Comparison of ENCODE assay signal across 18 cellular contexts in genomic region chr5:73136277-73136606, GRCh38. TPM values are rescaled to one million over a fixed set of nuclear protein-coding genes. Genes with fewer than 3 reads are reported as not detected.
"Had no signal": no experiment of that assay in that cellular context is flagged by ENCODE, and none has a peak within 500 bp of the region (broad histone marks: within the 10 kb centered on the region; RNA-seq: fewer than 3 reads in every experiment).

No MANE protein-coding gene starts in this region.

- H3K27ac Mint-ChIP-seq: activated CD4-positive, alpha-beta memory T cell treated with anti-CD3 and anti-CD28 coated beads for 36 hours; activated CD4-positive, alpha-beta T cell treated with anti-CD3 and anti-CD28 coated beads for 36 hours; activated CD8-positive, alpha-beta memory T cell treated with anti-CD3 and anti-CD28 coated beads, Interleukin-2, amount 10 ng/mL, durations not matched to agents 7 days and 5 days; activated T-cell treated with anti-CD3 and anti-CD28 coated beads, Interleukin-2, amount 50 U/mL, for 24 hours; stimulated activated memory B cell treated with anti-CD40 and anti-IgM and Interleukin-4, amounts not matched to agents 10 μg/mL and 1 μg/mL and 100 μg/mL, for 72 hours; T-helper 1 cell treated with Interleukin-12 subunit alpha and Interleukin-12 subunit beta and Interleukin-4 antibody, amounts not matched to agents 30 μg/mL and 1 μg/mL, for 36 hours had no signal

- DNase-seq: activated CD4-positive, alpha-beta memory T cell treated with anti-CD3 and anti-CD28 coated beads for 36 hours; activated CD4-positive, alpha-beta T cell treated with anti-CD3 and anti-CD28 coated beads for 36 hours; activated CD8-positive, alpha-beta memory T cell treated with anti-CD3 and anti-CD28 coated beads, Interleukin-2, amount 10 ng/mL, durations not matched to agents 7 days and 5 days; activated naive CD4-positive, alpha-beta T cell treated with anti-CD3 and anti-CD28 coated beads, Interleukin-2, amount 50 U/mL, for 16 hours; activated T-cell treated with anti-CD3 and anti-CD28 coated beads, Interleukin-2, amount 50 U/mL, for 24 hours; dorsolateral prefrontal cortex; hippocampal formation; left ventricle myocardium superior; stimulated activated CD4-positive, alpha-beta T cell treated with anti-CD3 and anti-CD28 coated beads, Interleukin-2, amount 100 ng/mL, for 48 hours; tibial artery; WERI-Rb-1 had no signal

- H3K4me3 ChIP-seq: dorsolateral prefrontal cortex, tibial artery had no signal

- H3K4me3 Mint-ChIP-seq: activated CD4-positive, alpha-beta memory T cell treated with anti-CD3 and anti-CD28 coated beads for 36 hours; activated CD4-positive, alpha-beta T cell treated with anti-CD3 and anti-CD28 coated beads for 36 hours; activated CD8-positive, alpha-beta memory T cell treated with anti-CD3 and anti-CD28 coated beads, Interleukin-2, amount 10 ng/mL, durations not matched to agents 7 days and 5 days; activated T-cell treated with anti-CD3 and anti-CD28 coated beads, Interleukin-2, amount 50 U/mL, for 24 hours; stimulated activated memory B cell treated with anti-CD40 and anti-IgM and Interleukin-4, amounts not matched to agents 10 μg/mL and 1 μg/mL and 100 μg/mL, for 72 hours; T-helper 1 cell treated with Interleukin-12 subunit alpha and Interleukin-12 subunit beta and Interleukin-4 antibody, amounts not matched to agents 30 μg/mL and 1 μg/mL, for 36 hours had no signal

- H3K27ac ChIP-seq: dorsolateral prefrontal cortex, neutrophil, tibial artery, WERI-Rb-1 had no signal

- H3K36me3 ChIP-seq: neutrophil, tibial artery, WERI-Rb-1 had no signal

- H3K4me1 ChIP-seq: tibial artery had no signal

- H3K9me3 Mint-ChIP-seq: activated CD4-positive, alpha-beta memory T cell treated with anti-CD3 and anti-CD28 coated beads for 36 hours; activated T-cell treated with anti-CD3 and anti-CD28 coated beads, Interleukin-2, amount 50 U/mL, for 24 hours; stimulated activated memory B cell treated with anti-CD40 and anti-IgM and Interleukin-4, amounts not matched to agents 10 μg/mL and 1 μg/mL and 100 μg/mL, for 72 hours; T-helper 1 cell treated with Interleukin-12 subunit alpha and Interleukin-12 subunit beta and Interleukin-4 antibody, amounts not matched to agents 30 μg/mL and 1 μg/mL, for 36 hours had no signal

- H3K36me3 Mint-ChIP-seq: activated CD4-positive, alpha-beta memory T cell treated with anti-CD3 and anti-CD28 coated beads for 36 hours; activated CD8-positive, alpha-beta memory T cell treated with anti-CD3 and anti-CD28 coated beads, Interleukin-2, amount 10 ng/mL, durations not matched to agents 7 days and 5 days; stimulated activated memory B cell treated with anti-CD40 and anti-IgM and Interleukin-4, amounts not matched to agents 10 μg/mL and 1 μg/mL and 100 μg/mL, for 72 hours had no signal

- H3K9me3 ChIP-seq: neutrophil, tibial artery had no signal

- ATAC-seq: activated CD4-positive, alpha-beta T cell treated with anti-CD3 and anti-CD28 coated beads for 36 hours; activated CD8-positive, alpha-beta memory T cell treated with anti-CD3 and anti-CD28 coated beads, Interleukin-2, amount 10 ng/mL, durations not matched to agents 7 days and 5 days; left ventricle myocardium superior; stimulated activated memory B cell treated with anti-CD40 and anti-IgM and Interleukin-4, amounts not matched to agents 10 μg/mL and 1 μg/mL and 100 μg/mL, for 72 hours had no signal

- H3K4me1 Mint-ChIP-seq: activated CD4-positive, alpha-beta T cell treated with anti-CD3 and anti-CD28 coated beads for 36 hours; activated CD8-positive, alpha-beta memory T cell treated with anti-CD3 and anti-CD28 coated beads, Interleukin-2, amount 10 ng/mL, durations not matched to agents 7 days and 5 days; stimulated activated memory B cell treated with anti-CD40 and anti-IgM and Interleukin-4, amounts not matched to agents 10 μg/mL and 1 μg/mL and 100 μg/mL, for 72 hours had no signal

RNA-seq across cellular contexts. Expression of gene TMEM171, which starts 15.9 kb away (rescaled TPM):
- total RNA-seq: activated CD4-positive, alpha-beta memory T cell treated with anti-CD3 and anti-CD28 coated beads for 36 hours; activated CD4-positive, alpha-beta T cell treated with anti-CD3 and anti-CD28 coated beads for 36 hours; activated CD8-positive, alpha-beta memory T cell treated with anti-CD3 and anti-CD28 coated beads, Interleukin-2, amount 10 ng/mL, durations not matched to agents 7 days and 5 days; left ventricle myocardium superior; skeletal muscle tissue had no signal

RNA-seq across cellular contexts. Expression of gene TMEM174, which starts 36.8 kb away (rescaled TPM):
- total RNA-seq: activated CD4-positive, alpha-beta memory T cell treated with anti-CD3 and anti-CD28 coated beads for 36 hours; activated CD4-positive, alpha-beta T cell treated with anti-CD3 and anti-CD28 coated beads for 36 hours; activated CD8-positive, alpha-beta memory T cell treated with anti-CD3 and anti-CD28 coated beads, Interleukin-2, amount 10 ng/mL, durations not matched to agents 7 days and 5 days; dorsolateral prefrontal cortex; glomerular endothelial cell; kidney epithelial cell; left ventricle myocardium superior; skeletal muscle tissue had no signal
- polyA plus RNA-seq: adipose tissue had no signal
